Comparison of ENCODE assay signal across 13 cellular contexts in genomic region chr4:108527729-108528128, GRCh38.
A peak's percentile ranks its signal among the peaks of the same experiment; 100 is the strongest.
DNase-seq lines count a peak whose midpoint lies in the region; ATAC-seq and TF ChIP-seq lines count a peak whose summit lies in the region.
"Had no signal": no experiment of that assay in that cellular context is flagged by ENCODE, and none has a peak within 500 bp of the region (broad histone marks: within the 10 kb centered on the region; RNA-seq: fewer than 3 reads in every experiment).

No MANE protein-coding gene starts in this region.

- peaks cover 26% of the 10 kb centered on the region for H3K9me3 Mint-ChIP-seq in activated CD4-positive, alpha-beta T cell treated with anti-CD3 and anti-CD28 coated beads, Interleukin-2, amount 10 ng/mL, durations not matched to agents 7 days and 5 days
- peaks cover 0 to 12% (median 8%) of the 10 kb centered on the region in 3 donors for H3K9me3 Mint-ChIP-seq in T-cell
- H3K9me3 Mint-ChIP-seq in naive thymus-derived CD4-positive, alpha-beta T cell: peaks cover 6 to 38% (median 15%) of the 10 kb centered on the region in 11 donors
- H3K9me3 Mint-ChIP-seq in Calu3 (ENCODE audit: low read depth, unreplicated experiment): peaks cover 2% of the 10 kb centered on the region

- H3K9me3 ChIP-seq in naive thymus-derived CD4-positive, alpha-beta T cell (ENCODE audit: control insufficient read depth in 2 of 3, low read length in 3 of 3): no peaks in the 10 kb centered on the region
- H3K9me3 ChIP-seq: colonic mucosa, SK-N-SH, tibial artery had no signal

- no peaks in the 10 kb centered on the region for H3K27me3 ChIP-seq in naive thymus-derived CD4-positive, alpha-beta T cell (ENCODE audit: control insufficient read depth in 2 of 2, insufficient read depth in 2 of 2, low read length in 2 of 2)
- H3K27me3 ChIP-seq: colonic mucosa, tibial artery had no signal

- TF ChIP-seq CTCF in Calu3 (IDR thresholded peaks at IDR 0.05; ENCODE audit: unreplicated experiment): no peak

- peaks cover 40% of the 10 kb centered on the region for H3K36me3 Mint-ChIP-seq in activated CD4-positive, alpha-beta T cell treated with anti-CD3 and anti-CD28 coated beads, Interleukin-2, amount 10 ng/mL, durations not matched to agents 7 days and 5 days (ENCODE audit: low read depth)
- peaks cover 5% of the 10 kb centered on the region for H3K36me3 Mint-ChIP-seq in T-cell
- H3K36me3 Mint-ChIP-seq in naive thymus-derived CD4-positive, alpha-beta T cell: peaks cover 0 to 34% (median 11%) of the 10 kb centered on the region in 5 donors
- no peaks in the 10 kb centered on the region for H3K36me3 Mint-ChIP-seq in Calu3 (ENCODE audit: insufficient read depth, unreplicated experiment)

- H3K4me3 Mint-ChIP-seq in activated CD4-positive, alpha-beta T cell treated with anti-CD3 and anti-CD28 coated beads, Interleukin-2, amount 10 ng/mL, durations not matched to agents 7 days and 5 days: no peak overlapping the region
- H3K4me3 Mint-ChIP-seq in T-cell (peak overlapping the region; percentile 17 to 61 (median 28)), Calu3 (ENCODE audit: low read depth, unreplicated experiment) (no peak overlapping the region)
- H3K4me3 Mint-ChIP-seq in naive thymus-derived CD4-positive, alpha-beta T cell: peak overlapping the region; percentile 16 to 81 (median 66)

- H3K4me1 Mint-ChIP-seq in activated CD4-positive, alpha-beta T cell treated with anti-CD3 and anti-CD28 coated beads, Interleukin-2, amount 10 ng/mL, durations not matched to agents 7 days and 5 days: peaks cover 64% of the 10 kb centered on the region
- H3K4me1 Mint-ChIP-seq in T-cell (peaks cover 67 to 76% (median 70%) of the 10 kb centered on the region in 3 donors), Calu3 (ENCODE audit: low read depth, unreplicated experiment) (no peaks in the 10 kb centered on the region)
- H3K4me1 Mint-ChIP-seq in naive thymus-derived CD4-positive, alpha-beta T cell: peaks cover 36 to 88% (median 82%) of the 10 kb centered on the region in 7 donors

- DNase-seq in activated CD4-positive, alpha-beta T cell treated with anti-CD3 and anti-CD28 coated beads, Interleukin-2, amount 10 ng/mL, durations not matched to agents 7 days and 5 days: peak; percentile 60
- DNase-seq in activated CD4-positive, alpha-beta T cell treated with anti-CD3 and anti-CD28 coated beads, Interleukin-2, amount 50 U/mL, for 48 hours: no peak
- DNase-seq in T-cell: peak in 14 of 34 experiments; percentile 2 to 19 (median 6)
- DNase-seq in naive thymus-derived CD4-positive, alpha-beta T cell: peak in 7 of 9 donors; percentile 41 to 61 (median 48)
- DNase-seq in NCI-H1930 (lab: John Stamatoyannopoulos, UW): no peak
- no peak for DNase-seq in HuH-7.5 (ENCODE audit: low spot score)
- no peak for DNase-seq in Calu3
- DNase-seq: colonic mucosa, left ventricle myocardium superior, NCI-H748 treated with DMSO at 0.1 percent for 48 hours, SK-N-SH, tibial artery had no signal

- H3K4me1 ChIP-seq in naive thymus-derived CD4-positive, alpha-beta T cell (ENCODE audit: control insufficient read depth in 2 of 2, insufficient read depth in 2 of 2, low read length in 2 of 2): peaks cover 20 to 61% of the 10 kb centered on the region in 2 donors
- H3K4me1 ChIP-seq: colonic mucosa, tibial artery had no signal

- H3K4me3 ChIP-seq in naive thymus-derived CD4-positive, alpha-beta T cell (ENCODE audit: low read length): peak overlapping the region; percentile 31
- H3K4me3 ChIP-seq: colonic mucosa, tibial artery had no signal

- no peaks in the 10 kb centered on the region for H3K27me3 Mint-ChIP-seq in activated CD4-positive, alpha-beta T cell treated with anti-CD3 and anti-CD28 coated beads, Interleukin-2, amount 10 ng/mL, durations not matched to agents 7 days and 5 days
- H3K27me3 Mint-ChIP-seq in T-cell (no peaks in the 10 kb centered on the region), Calu3 (ENCODE audit: unreplicated experiment) (peaks cover 13% of the 10 kb centered on the region)
- H3K27me3 Mint-ChIP-seq in naive thymus-derived CD4-positive, alpha-beta T cell: no peaks in the 10 kb centered on the region

- H3K36me3 ChIP-seq in naive thymus-derived CD4-positive, alpha-beta T cell (ENCODE audit: control insufficient read depth in 2 of 3, insufficient read depth in 3 of 3, low read length in 3 of 3): no peaks in the 10 kb centered on the region
- H3K36me3 ChIP-seq: colonic mucosa, tibial artery had no signal

- peak; percentile 70 for ATAC-seq in HG02885 (IDR thresholded peaks at IDR 0.05; ENCODE audit: poor library complexity, unreplicated experiment)
- peak; percentile 82 to 93 (median 88) for ATAC-seq in T-cell (replicated peaks in 1 of 4)
- ATAC-seq in naive thymus-derived CD4-positive, alpha-beta T cell: peak; percentile 59
- ATAC-seq: left ventricle myocardium superior had no signal

- no TSS peak for BruUV-seq in Calu3 (replicated peaks; lab: Mats Ljungman, UMichigan)

- H3K27ac ChIP-seq in naive thymus-derived CD4-positive, alpha-beta T cell (ENCODE audit: low read depth, low read length): peak overlapping the region; percentile 54
- H3K27ac ChIP-seq: colonic mucosa, tibial artery had no signal

- POLR2A ChIA-PET in activated CD4-positive, alpha-beta T cell treated with anti-CD3 and anti-CD28 coated beads, Interleukin-2, amount 10 ng/mL, durations not matched to agents 7 days and 5 days (lab: Charles Lee): no interaction called here
- POLR2A ChIA-PET in T-cell (lab: Charles Lee): no interaction called here
- POLR2A ChIA-PET in naive thymus-derived CD4-positive, alpha-beta T cell (lab: Charles Lee): interaction anchor here (0.5 to 1.4 kb wide), 6 partner anchors 12 to 325 kb away, joined by 3 to 4 read pairs (median 4); no protein-coding TSS in a partner anchor

- peak overlapping the region; percentile 65 for H3K27ac Mint-ChIP-seq in activated CD4-positive, alpha-beta T cell treated with anti-CD3 and anti-CD28 coated beads, Interleukin-2, amount 10 ng/mL, durations not matched to agents 7 days and 5 days
- H3K27ac Mint-ChIP-seq in T-cell (peak overlapping the region; percentile 82 to 84), Calu3 (ENCODE audit: unreplicated experiment) (no peak overlapping the region)
- H3K27ac Mint-ChIP-seq in naive thymus-derived CD4-positive, alpha-beta T cell: peak overlapping the region; percentile 12 to 89 (median 82)

- intact Hi-C loops in naive thymus-derived CD4-positive, alpha-beta T cell (cut with micrococcal nuclease): loop anchor here in 1 of 2 donors (1.0 to 2.0 kb wide), 4 partner anchors 8 to 43 kb away; no protein-coding TSS in a partner anchor
- intact Hi-C loops in Calu3 (cut with micrococcal nuclease; ENCODE audit: unreplicated experiment): no loop called here

- CTCF ChIA-PET in activated CD4-positive, alpha-beta T cell treated with anti-CD3 and anti-CD28 coated beads, Interleukin-2, amount 10 ng/mL, durations not matched to agents 7 days and 5 days (lab: Charles Lee): interaction anchor here (0.6 to 1.4 kb wide), 4 partner anchors 9 to 274 kb away, joined by 3 to 6 read pairs (median 3); no protein-coding TSS in a partner anchor
- CTCF ChIA-PET in T-cell (lab: Charles Lee) (interaction anchor here in 1 of 2 donors (0.9 kb wide), 1 partner anchor 16 kb away, joined by 3 read pairs; no protein-coding TSS in a partner anchor), Calu3 (lab: Charles Lee) (no interaction called here)
- CTCF ChIA-PET in naive thymus-derived CD4-positive, alpha-beta T cell (lab: Charles Lee): interaction anchor here (1.6 kb wide), 1 partner anchor 12 kb away, joined by 4 read pairs; no protein-coding TSS in a partner anchor

Comparison
In these comparisons a context has a peak if more than half of its experiments do, and no peak if none do; other contexts are left out.
1. DNase-seq: peak in activated CD4-positive, alpha-beta T cell treated with anti-CD3 and anti-CD28 coated beads, Interleukin-2, amount 10 ng/mL, durations not matched to agents 7 days and 5 days (single experiment) and naive thymus-derived CD4-positive, alpha-beta T cell (7 of 9); none in activated CD4-positive, alpha-beta T cell treated with anti-CD3 and anti-CD28 coated beads, Interleukin-2, amount 50 U/mL, for 48 hours (0 of 2), NCI-H1930 (0 of 2), HuH-7.5 (single experiment) and Calu3 (single experiment).
2. H3K4me3 Mint-ChIP-seq: peak in T-cell (3 of 3) and naive thymus-derived CD4-positive, alpha-beta T cell (10 of 10); none in activated CD4-positive, alpha-beta T cell treated with anti-CD3 and anti-CD28 coated beads, Interleukin-2, amount 10 ng/mL, durations not matched to agents 7 days and 5 days (single experiment) and Calu3 (single experiment).
3. Peak in every context shown above with its lines, with median percentiles within 50 percentile points of each other: ATAC-seq.